In the genomic region with DNA sequence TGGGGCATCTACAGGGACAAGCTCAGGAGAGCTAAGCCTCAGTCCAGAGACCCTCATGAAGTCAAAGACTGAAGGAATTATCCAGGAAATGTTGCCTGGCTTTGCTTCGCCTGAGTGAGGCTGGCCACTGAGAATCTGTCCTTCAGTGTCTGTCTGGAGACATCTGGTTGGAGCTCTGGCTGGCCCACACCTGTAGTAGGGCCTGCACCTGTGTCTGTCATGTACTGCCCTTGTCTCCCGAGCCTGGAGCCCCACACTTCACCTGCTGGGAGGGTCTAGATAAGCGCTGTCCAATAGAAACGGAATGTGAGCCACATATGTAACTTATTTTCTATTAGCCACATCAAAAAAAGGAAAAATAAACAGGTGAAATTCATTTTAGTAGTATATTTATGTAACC, we compare ENCODE assay signal across 11 cellular contexts. TPM values are rescaled to one million over a fixed set of nuclear protein-coding genes. Genes with fewer than 3 reads are reported as not detected.
DNase-seq lines count a peak whose midpoint lies in the region; ATAC-seq and TF ChIP-seq lines count a peak whose summit lies in the region.
"Had no signal": no experiment of that assay in that cellular context is flagged by ENCODE, and none has a peak within 500 bp of the region (broad histone marks: within the 10 kb centered on the region; RNA-seq: fewer than 3 reads in every experiment).

No MANE protein-coding gene starts in this region.

- TF ChIP-seq CTCF in body of pancreas (IDR thresholded peaks at IDR 0.05) (no peak), transverse colon (IDR thresholded peaks at IDR 0.05) (no peak)

- no peaks in the 10 kb centered on the region for H3K9me3 Mint-ChIP-seq in activated naive CD4-positive, alpha-beta T cell treated with anti-CD3 and anti-CD28 coated beads, Interleukin-2, amount 10 ng/mL, durations not matched to agents 7 days and 5 days
- H3K9me3 Mint-ChIP-seq in naive thymus-derived CD4-positive, alpha-beta T cell, result no peaks in the 10 kb centered on the region

- no peak for TF ChIP-seq EP300 in transverse colon (IDR thresholded peaks at IDR 0.05; ENCODE audit: low read depth)

- H3K27me3 Mint-ChIP-seq in activated naive CD4-positive, alpha-beta T cell treated with anti-CD3 and anti-CD28 coated beads, Interleukin-2, amount 10 ng/mL, durations not matched to agents 7 days and 5 days, result no peaks in the 10 kb centered on the region
- H3K27me3 Mint-ChIP-seq in naive thymus-derived CD4-positive, alpha-beta T cell, result no peaks in the 10 kb centered on the region

- peak overlapping the region; percentile 44 for H3K4me3 Mint-ChIP-seq in activated naive CD4-positive, alpha-beta T cell treated with anti-CD3 and anti-CD28 coated beads, Interleukin-2, amount 10 ng/mL, durations not matched to agents 7 days and 5 days
- peak overlapping the region in 7 of 10 donors; percentile 38 to 73 (median 51) for H3K4me3 Mint-ChIP-seq in naive thymus-derived CD4-positive, alpha-beta T cell

- no peak for DNase-seq in activated naive CD4-positive, alpha-beta T cell treated with anti-CD3 and anti-CD28 coated beads, Interleukin-2, amount 10 ng/mL, durations not matched to agents 7 days and 5 days
- DNase-seq in activated naive CD4-positive, alpha-beta T cell treated with anti-CD3 and anti-CD28 coated beads, Interleukin-2, amount 50 U/mL, for 16 hours, result no peak
- no peak for DNase-seq in body of pancreas
- DNase-seq in naive thymus-derived CD4-positive, alpha-beta T cell, result no peak
- no peak for DNase-seq in transverse colon
- no peak for DNase-seq in stimulated activated CD4-positive, alpha-beta T cell treated with anti-CD3 and anti-CD28 coated beads, Interleukin-2, amount 100 ng/mL, for 24 hours
- no peak for DNase-seq in SHP77 treated with DMSO at 0.1 percent for 48 hours (lab: John Stamatoyannopoulos, UW)
- DNase-seq in DMS79 treated with DMSO at 0.1 percent for 48 hours (lab: John Stamatoyannopoulos, UW), result no peak
- DNase-seq: AML-193, dorsolateral prefrontal cortex, NCI-H524 had no signal

- intact Hi-C loops in body of pancreas (cut with DNase I), result no loop called here
- intact Hi-C loops in naive thymus-derived CD4-positive, alpha-beta T cell (cut with micrococcal nuclease), result no loop called here
- intact Hi-C loops in transverse colon (cut with DNase I; ENCODE audit: low total_unique reads), result no loop called here

- POLR2A ChIA-PET in naive thymus-derived CD4-positive, alpha-beta T cell (lab: Charles Lee), result interaction anchor here (0.9 to 16.4 kb wide), 4 partner anchors 10 to 54 kb away, joined by 4 to 364 read pairs (median 123); a partner anchor contains a TSS

- H3K9me3 ChIP-seq in body of pancreas (no peaks in the 10 kb centered on the region), transverse colon (no peaks in the 10 kb centered on the region)
- no peaks in the 10 kb centered on the region for H3K9me3 ChIP-seq in naive thymus-derived CD4-positive, alpha-beta T cell (ENCODE audit: control insufficient read depth in 2 of 3, low read length in 3 of 3)

- no peaks in the 10 kb centered on the region for H3K27me3 ChIP-seq in body of pancreas
- no peaks in the 10 kb centered on the region for H3K27me3 ChIP-seq in naive thymus-derived CD4-positive, alpha-beta T cell (ENCODE audit: control insufficient read depth in 2 of 2, insufficient read depth in 2 of 2, low read length in 2 of 2)
- H3K27me3 ChIP-seq in transverse colon, result no peaks in the 10 kb centered on the region
- H3K27me3 ChIP-seq: dorsolateral prefrontal cortex had no signal

- TF ChIP-seq POLR2A in body of pancreas (IDR thresholded peaks at IDR 0.05), result no peak
- TF ChIP-seq POLR2A in transverse colon (IDR thresholded peaks at IDR 0.05), result no peak

- in situ Hi-C loops in transverse colon (cut with MboI; ENCODE audit: low pct_ligation_motif_present in 1 of 4, low pct_unique_long_range_greater_than_20kb in 1 of 4, low sequenced_read_pairs in 3 of 4), result loop anchor here in 2 of 4 donors (25.0 kb wide), 1 partner anchor 92 kb away; a partner anchor contains a TSS

- H3K36me3 Mint-ChIP-seq in activated naive CD4-positive, alpha-beta T cell treated with anti-CD3 and anti-CD28 coated beads, Interleukin-2, amount 10 ng/mL, durations not matched to agents 7 days and 5 days, result peaks cover 7% of the 10 kb centered on the region
- H3K36me3 Mint-ChIP-seq in naive thymus-derived CD4-positive, alpha-beta T cell, result peaks cover 0 to 8% (median 0%) of the 10 kb centered on the region in 5 donors

- H3K4me1 ChIP-seq in body of pancreas (peaks cover 24% of the 10 kb centered on the region), transverse colon (peaks cover 23 to 34% (median 27%) of the 10 kb centered on the region in 4 donors)
- H3K4me1 ChIP-seq in naive thymus-derived CD4-positive, alpha-beta T cell (ENCODE audit: control insufficient read depth in 2 of 2, insufficient read depth in 2 of 2, low read length in 2 of 2), result peaks cover 49 to 97% of the 10 kb centered on the region in 2 donors

- peak overlapping the region; percentile 87 for H3K27ac Mint-ChIP-seq in activated naive CD4-positive, alpha-beta T cell treated with anti-CD3 and anti-CD28 coated beads, Interleukin-2, amount 10 ng/mL, durations not matched to agents 7 days and 5 days
- H3K27ac Mint-ChIP-seq in naive thymus-derived CD4-positive, alpha-beta T cell, result peak overlapping the region; percentile 55 to 97 (median 85)

- H3K4me1 Mint-ChIP-seq in activated naive CD4-positive, alpha-beta T cell treated with anti-CD3 and anti-CD28 coated beads, Interleukin-2, amount 10 ng/mL, durations not matched to agents 7 days and 5 days, result peaks cover 95% of the 10 kb centered on the region
- H3K4me1 Mint-ChIP-seq in naive thymus-derived CD4-positive, alpha-beta T cell, result peaks cover 71 to 98% (median 88%) of the 10 kb centered on the region in 7 donors

- no peaks in the 10 kb centered on the region for H3K36me3 ChIP-seq in body of pancreas (replicated peaks in 1 of 2; ENCODE audit: insufficient read depth in 1 of 2, low read depth in 2 of 2)
- H3K36me3 ChIP-seq in naive thymus-derived CD4-positive, alpha-beta T cell (ENCODE audit: control insufficient read depth in 2 of 3, insufficient read depth in 3 of 3, low read length in 3 of 3), result no peaks in the 10 kb centered on the region
- H3K36me3 ChIP-seq in transverse colon, result no peaks in the 10 kb centered on the region

- CTCF ChIA-PET in activated naive CD4-positive, alpha-beta T cell treated with anti-CD3 and anti-CD28 coated beads, Interleukin-2, amount 10 ng/mL, durations not matched to agents 7 days and 5 days (lab: Charles Lee), result interaction anchor here (1.5 to 24.7 kb wide), 4 partner anchors 8 to 87 kb away, joined by 5 to 716 read pairs (median 280); a partner anchor contains a TSS
- CTCF ChIA-PET in naive thymus-derived CD4-positive, alpha-beta T cell (lab: Charles Lee), result interaction anchor here (0.8 to 20.1 kb wide), 8 partner anchors 9 to 114 kb away, joined by 3 to 539 read pairs (median 9); a partner anchor contains a TSS

- H3K27ac ChIP-seq in body of pancreas (peak overlapping the region in 3 of 4 donors; percentile 34 to 69 (median 51)), transverse colon (peak overlapping the region; percentile 65 to 96 (median 74))
- peak overlapping the region; percentile 52 for H3K27ac ChIP-seq in naive thymus-derived CD4-positive, alpha-beta T cell (ENCODE audit: low read depth, low read length)

- H3K4me3 ChIP-seq in body of pancreas, result no peak overlapping the region
- H3K4me3 ChIP-seq in naive thymus-derived CD4-positive, alpha-beta T cell (ENCODE audit: low read length), result no peak overlapping the region
- H3K4me3 ChIP-seq in transverse colon, result no peak overlapping the region
- H3K4me3 ChIP-seq: dorsolateral prefrontal cortex had no signal

- no peak for ATAC-seq in body of pancreas
- ATAC-seq in naive thymus-derived CD4-positive, alpha-beta T cell, result no peak

- 45 to 59% methylated on average over 4 of the region's 4 CpGs for WGBS in body of pancreas, 2 donors
- WGBS in transverse colon (ENCODE audit: low coverage in 1 of 2), 2 donors, result 90% methylated on average over 4 of the region's 4 CpGs; no CpG with 5 or more reads in 1 of the 2 donors

RNA-seq across cellular contexts. Expression of a gene that starts 9.9 kb away (rescaled TPM):
- total RNA-seq in body of pancreas (10 to 100 TPM; 26.2 to 26.7 TPM), transverse colon (100 to 1,000 TPM in 1 of 4 donors, 10 to 100 TPM in 3; 19.4 to 133 (median 28.3) TPM)
- total RNA-seq in naive thymus-derived CD4-positive, alpha-beta T cell, result 100 to 1,000 TPM; 150 to 194 (median 188) TPM
- polyA plus RNA-seq in naive thymus-derived CD4-positive, alpha-beta T cell, result 10 to 100 TPM; 16.7 to 36.7 TPM

RNA-seq across cellular contexts. Expression of a gene that starts 56.5 kb away (rescaled TPM):
- 10 to 100 TPM; 12.7 to 22.1 TPM for total RNA-seq in body of pancreas
- total RNA-seq in naive thymus-derived CD4-positive, alpha-beta T cell, result 10 to 100 TPM in 2 of 5 experiments, 1 to 10 TPM in 3; 6.7 to 14.3 (median 10.0) TPM
- 10 to 100 TPM; 12.5 to 15.6 TPM for polyA plus RNA-seq in naive thymus-derived CD4-positive, alpha-beta T cell
- total RNA-seq in transverse colon, result 10 to 100 TPM; 19.9 to 76.7 (median 23.1) TPM
